In genomic region chr5:151024440-151024839, GRCh38 we compare ENCODE assay signal across 1 cellular context.
TF ChIP-seq lines count a peak whose summit lies in the region.

No MANE protein-coding gene starts in this region.

TF ChIP-seq in liver, 16 proteins besides CTCF, POLR2A, EP300 and RAD21 (continued from another document):
- TF ChIP-seq REST (IDR thresholded peaks at IDR 0.05): no peak
- TF ChIP-seq HNF4G (IDR thresholded peaks at IDR 0.05): no peak
- no peak for TF ChIP-seq SP1 (IDR thresholded peaks at IDR 0.05)
- TF ChIP-seq JUND (IDR thresholded peaks at IDR 0.05): no peak
- no peak for TF ChIP-seq FOXA2 (IDR thresholded peaks at IDR 0.05)
- no peak for TF ChIP-seq FOXA1 (IDR thresholded peaks at IDR 0.05)
